23 cellular contexts compared by ENCODE assay signal in the genomic region with DNA sequence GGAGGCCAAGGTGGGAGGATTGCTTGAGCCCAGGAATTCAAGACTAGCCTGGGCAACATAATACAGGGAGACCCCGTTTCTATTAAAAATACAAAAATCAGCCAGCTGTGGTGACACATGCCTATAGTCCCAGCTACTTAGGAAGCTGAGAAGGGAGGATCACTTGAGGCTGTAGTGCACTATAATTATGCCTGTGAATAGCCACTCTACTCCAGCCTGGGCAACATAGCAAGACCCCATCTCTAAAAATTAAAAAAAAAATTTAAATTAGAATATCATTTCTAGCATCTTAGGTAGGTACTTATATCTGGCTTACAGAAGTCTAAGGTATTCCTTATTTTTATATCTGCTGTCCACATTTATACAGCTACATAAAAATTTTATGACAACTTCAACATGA. TPM values are rescaled to one million over a fixed set of nuclear protein-coding genes. Genes with fewer than 3 reads are reported as not detected.
DNase-seq lines count a peak whose midpoint lies in the region; ATAC-seq, FAIRE-seq and TF ChIP-seq lines count a peak whose summit lies in the region.
"Had no signal": no experiment of that assay in that cellular context is flagged by ENCODE, and none has a peak within 500 bp of the region (broad histone marks: within the 10 kb centered on the region; RNA-seq: fewer than 3 reads in every experiment).

No MANE protein-coding gene starts in this region.

- no peak overlapping the region for H3K9ac ChIP-seq in K562 (ENCODE audit: insufficient read depth in 1 of 2, low read depth in 2 of 2, low read length in 2 of 2)
- H3K9ac ChIP-seq: BLaER1 had no signal

- no peaks in the 10 kb centered on the region for H3K79me2 ChIP-seq in K562 (ENCODE audit: control insufficient read depth, insufficient read depth, low read length)

- no peak overlapping the region for H3K4me2 ChIP-seq in K562 (ENCODE audit: insufficient read depth, low read length)
- H3K4me2 ChIP-seq: BLaER1 had no signal

- H3K9me3 ChIP-seq in HEK293 (ENCODE audit: control insufficient read depth, insufficient read depth, low read depth, low read length) (no peaks in the 10 kb centered on the region), K562 (replicated peaks; ENCODE audit: control insufficient read depth, insufficient read depth, low read depth, low read length) (no peaks in the 10 kb centered on the region), left ventricle myocardium inferior (replicated peaks) (no peaks in the 10 kb centered on the region)
- H3K9me3 ChIP-seq: BE2C, BLaER1, Caco-2 had no signal

- H3K9me3 Mint-ChIP-seq in WTC11, result no peaks in the 10 kb centered on the region
- H3K9me3 Mint-ChIP-seq in stimulated activated naive B cell treated with anti-CD40 and anti-IgM and Interleukin-4, amounts not matched to agents 10 μg/mL and 1 μg/mL and 100 μg/mL, for 72 hours, result no peaks in the 10 kb centered on the region
- H3K9me3 Mint-ChIP-seq: CD14-positive monocyte; CD4-positive, CD25-positive, alpha-beta regulatory T cell; CD8-positive, alpha-beta T cell had no signal

- no peak for TF ChIP-seq POLR2A in K562 (conservative IDR thresholded peaks at IDR 0.05)
- no peak for TF ChIP-seq POLR2A in GM12892 (IDR thresholded peaks at IDR 0.05; ENCODE audit: low read depth, low read length)

- H3K4me3 Mint-ChIP-seq in WTC11, result no peak overlapping the region
- H3K4me3 Mint-ChIP-seq in stimulated activated naive B cell treated with anti-CD40 and anti-IgM and Interleukin-4, amounts not matched to agents 10 μg/mL and 1 μg/mL and 100 μg/mL, for 72 hours, result no peak overlapping the region
- H3K4me3 Mint-ChIP-seq: CD14-positive monocyte; CD4-positive, CD25-positive, alpha-beta regulatory T cell; CD8-positive, alpha-beta T cell had no signal

- no peak overlapping the region for H2AFZ ChIP-seq in K562 (ENCODE audit: low read depth, low read length)

- intact Hi-C loops in K562 (cut with micrococcal nuclease) (no loop called here), left ventricle myocardium inferior (cut with micrococcal nuclease) (no loop called here)

- FAIRE-seq in K562 (lab: Jason Lieb, UNC) (no peak), GM12892 (lab: Jason Lieb, UNC) (no peak)
- FAIRE-seq: A204.1, D721Med, G401.6, GM19239 had no signal

- no peak overlapping the region for H3K27ac Mint-ChIP-seq in WTC11
- no peak overlapping the region for H3K27ac Mint-ChIP-seq in stimulated activated naive B cell treated with anti-CD40 and anti-IgM and Interleukin-4, amounts not matched to agents 10 μg/mL and 1 μg/mL and 100 μg/mL, for 72 hours
- H3K27ac Mint-ChIP-seq: CD14-positive monocyte; CD4-positive, CD25-positive, alpha-beta regulatory T cell; CD8-positive, alpha-beta T cell had no signal

- no peak for DNase-seq in WTC11 (ENCODE audit: low spot score)
- DNase-seq in K562 (ENCODE audit: extremely low read depth in 1 of 4, low spot score in 3 of 4), result no peak
- no peak for DNase-seq in left ventricle myocardium inferior
- DNase-seq in stimulated activated naive B cell treated with anti-CD40 and anti-IgM and Interleukin-4, amounts not matched to agents 10 μg/mL and 1 μg/mL and 100 μg/mL, for 72 hours, result no peak
- no peak for DNase-seq in GM12892 (ENCODE audit: insufficient read length)
- DNase-seq: 8988T; ACHN; BE2C; C1 segment of cervical spinal cord; Caco-2; Calu3; CD4-positive, CD25-positive, alpha-beta regulatory T cell; CD8-positive, alpha-beta T cell; DMS79 treated with DMSO at 0.1 percent for 48 hours; GF-D8 had no signal

- no peak for TF ChIP-seq EP300 in K562 (IDR thresholded peaks at IDR 0.05; ENCODE audit: low read length)

- ATAC-seq in WTC11 (no peak), K562 (no peak), HG02763 (IDR thresholded peaks at IDR 0.05; ENCODE audit: unreplicated experiment) (no peak)
- ATAC-seq in stimulated activated naive B cell treated with anti-CD40 and anti-IgM and Interleukin-4, amounts not matched to agents 10 μg/mL and 1 μg/mL and 100 μg/mL, for 72 hours (replicated peaks), result no peak
- ATAC-seq: CD8-positive, alpha-beta T cell had no signal

- H3K4me1 ChIP-seq in HEK293 (ENCODE audit: control insufficient read depth, insufficient read depth, low read length) (no peaks in the 10 kb centered on the region), K562 (replicated peaks in 1 of 2; ENCODE audit: control insufficient read depth in 2 of 2, insufficient read depth in 2 of 2, low read length in 2 of 2) (no peaks in the 10 kb centered on the region), left ventricle myocardium inferior (no peaks in the 10 kb centered on the region)
- H3K4me1 ChIP-seq: BE2C, BLaER1, Caco-2 had no signal

- in situ Hi-C loops in K562 (cut with MboI), result no loop called here

- POLR2A ChIA-PET in HEK293 (lab: Yijun Ruan, JAX) (no interaction called here), WTC11 (lab: Charles Lee) (no interaction called here), K562 (lab: Yijun Ruan, JAX) (no interaction called here)

- no peak for TF ChIP-seq CTCF in HEK293 (tag by site-specific recombination; IDR thresholded peaks at IDR 0.05)
- no peak for TF ChIP-seq CTCF in WTC11 (IDR thresholded peaks at IDR 0.05)
- no peak for TF ChIP-seq CTCF in K562 (IDR thresholded peaks at IDR 0.05 in 2 of 3, conservative IDR thresholded peaks at IDR 0.05 in 1 of 3; ENCODE audit: insufficient read depth in 2 of 3, low read depth in 1 of 3, low read length in 3 of 3)
- TF ChIP-seq CTCF in left ventricle myocardium inferior (IDR thresholded peaks at IDR 0.05; ENCODE audit: borderline replicate concordance), result no peak

- 88% methylated on average over 1 of the region's 1 CpG for WGBS in K562 (ENCODE audit: insufficient coverage, low coverage, missing lambda C conversion rate)

- H3K4me1 Mint-ChIP-seq in WTC11, result no peaks in the 10 kb centered on the region
- no peaks in the 10 kb centered on the region for H3K4me1 Mint-ChIP-seq in stimulated activated naive B cell treated with anti-CD40 and anti-IgM and Interleukin-4, amounts not matched to agents 10 μg/mL and 1 μg/mL and 100 μg/mL, for 72 hours
- H3K4me1 Mint-ChIP-seq: CD14-positive monocyte; CD4-positive, CD25-positive, alpha-beta regulatory T cell had no signal

- no peak for TF ChIP-seq RAD21 in K562 (CRISPR knock-in tag; conservative IDR thresholded peaks at IDR 0.05 in 1 of 2, IDR thresholded peaks at IDR 0.05 in 1 of 2)

- H3K36me3 Mint-ChIP-seq in WTC11, result peaks cover 37% of the 10 kb centered on the region
- H3K36me3 Mint-ChIP-seq in stimulated activated naive B cell treated with anti-CD40 and anti-IgM and Interleukin-4, amounts not matched to agents 10 μg/mL and 1 μg/mL and 100 μg/mL, for 72 hours, result no peaks in the 10 kb centered on the region
- H3K36me3 Mint-ChIP-seq: CD8-positive, alpha-beta T cell had no signal

- H3K27ac ChIP-seq in HEK293 (ENCODE audit: extremely low read depth, low read depth, low read length) (no peak overlapping the region), K562 (ENCODE audit: extremely low read depth, low read depth, low read length) (no peak overlapping the region), left ventricle myocardium inferior (replicated peaks) (no peak overlapping the region)
- H3K27ac ChIP-seq: BLaER1 had no signal

- H3K36me3 ChIP-seq in HEK293 (ENCODE audit: control insufficient read depth in 2 of 2, insufficient read depth in 1 of 2, low read length in 2 of 2) (peaks cover 56 to 63% of the 10 kb centered on the region in 2 experiments), K562 (ENCODE audit: control insufficient read depth, insufficient read depth, low read length) (peaks cover 49% of the 10 kb centered on the region; the same call in 2 of the 3 replicates), left ventricle myocardium inferior (no peaks in the 10 kb centered on the region)

- H3K27me3 Mint-ChIP-seq in WTC11 (ENCODE audit: low read depth), result no peaks in the 10 kb centered on the region
- no peaks in the 10 kb centered on the region for H3K27me3 Mint-ChIP-seq in stimulated activated naive B cell treated with anti-CD40 and anti-IgM and Interleukin-4, amounts not matched to agents 10 μg/mL and 1 μg/mL and 100 μg/mL, for 72 hours
- H3K27me3 Mint-ChIP-seq: CD4-positive, CD25-positive, alpha-beta regulatory T cell had no signal

- CTCF ChIA-PET in HEK293 (lab: Yijun Ruan, JAX), result interaction anchor here (0.9 kb wide), 1 partner anchor 9 kb away, joined by 3 read pairs; no protein-coding TSS in a partner anchor
- CTCF ChIA-PET in WTC11 (lab: Charles Lee), result no interaction called here
- CTCF ChIA-PET in K562 (lab: Yijun Ruan, JAX; ENCODE audit: low intra/inter-chr PET ratio), result interaction anchor here (0.7 kb wide), 1 partner anchor 108 kb away, joined by 3 read pairs; no protein-coding TSS in a partner anchor

- H3K9me1 ChIP-seq in K562 (ENCODE audit: control insufficient read depth, insufficient read depth, low read length), result no peaks in the 10 kb centered on the region

- H3K4me3 ChIP-seq in HEK293 (ENCODE audit: low read depth, low read length), result no peak overlapping the region
- H3K4me3 ChIP-seq in K562, result no peak overlapping the region
- no peak overlapping the region for H3K4me3 ChIP-seq in left ventricle myocardium inferior
- H3K4me3 ChIP-seq: BLaER1 had no signal

- H3K27me3 ChIP-seq in K562 (ENCODE audit: control insufficient read depth in 2 of 2, insufficient read depth in 2 of 2, low read length in 2 of 2), result no peaks in the 10 kb centered on the region
- H3K27me3 ChIP-seq in left ventricle myocardium inferior (ENCODE audit: low read depth), result no peaks in the 10 kb centered on the region
- H3K27me3 ChIP-seq: BE2C, BLaER1 had no signal

- no peaks in the 10 kb centered on the region for H4K20me1 ChIP-seq in K562 (replicated peaks; ENCODE audit: control insufficient read depth, insufficient read depth, low read length)
- H4K20me1 ChIP-seq: BLaER1 had no signal

- TSS peak; percentile 52 for BruUV-seq in K562 (replicated peaks; lab: Mats Ljungman, UMichigan)

RNA-seq across cellular contexts. Expression of gene SMG8, which starts 7.5 kb away (rescaled TPM):
- total RNA-seq in WTC11 (2021) (16.2 to 18.7 TPM (median 18.5 TPM) in 3 replicates), K562 (2014; rRNA removed) (15.3 and 16.0 TPM in 2 replicates), K562 (2014; rRNA removed; fragmentation: Illumina TruSeq; extraction: Trizol) (21.9 and 22.1 TPM in 2 replicates), K562 (2015; rRNA removed; fragmentation: Illumina TruSeq; extraction: Trizol) (26.0 and 26.4 TPM in 2 replicates), K562 (2021) (18.3 and 19.2 TPM in 2 replicates), left ventricle myocardium inferior (11.1 TPM)
- 26.2 and 31.5 TPM in 2 replicates for total RNA-seq in K562 (2011; cell fraction: chromatin; rRNA removed; ENCODE audit: low replicate concordance)
- total RNA-seq in K562 (2011; cell fraction: nucleolus; rRNA removed), result 24.9 and 35.2 TPM in 2 replicates
- total RNA-seq in K562 (2011; cell fraction: nucleoplasm; rRNA removed), result 20.5 and 25.2 TPM in 2 replicates
- polyA plus RNA-seq in K562 (2011; rRNA removed) (23.1 and 27.9 TPM in 2 replicates), K562 (2014; fragmentation: Illumina TruSeq; extraction: Trizol) (18.0 and 23.0 TPM in 2 replicates), K562 (2014; fragmentation: Nextera tagmentation; extraction: Ambion mirVana) (1 to 10 TPM; 3.5 to 5.1 TPM), K562 (2014; rRNA removed) (13.9 and 15.4 TPM in 2 replicates)
- 14.6 and 16.2 TPM in 2 replicates for polyA plus RNA-seq in K562 (2011; cell fraction: cytosol; rRNA removed)
- 10.4 and 13.2 TPM in 2 replicates for polyA plus RNA-seq in K562 (2011; cell fraction: nucleus; rRNA removed)
- 14.2 and 14.7 TPM in 2 replicates for polyA plus RNA-seq in K562 (2012)
- polyA minus RNA-seq in K562 (2011; rRNA and poly(A)+ RNA removed), result 31.5 and 34.3 TPM in 2 replicates
- 11.5 and 15.1 TPM in 2 replicates for polyA minus RNA-seq in K562 (2011; cell fraction: cytosol; rRNA and poly(A)+ RNA removed)
- 14.3 and 27.2 TPM in 2 replicates for polyA minus RNA-seq in K562 (2011; cell fraction: nucleus; rRNA and poly(A)+ RNA removed)
- polyA plus RNA-seq in GM12892 (2012; ENCODE audit: missing spikeins), result 12.0 TPM

RNA-seq across cellular contexts. Expression of gene GDPD1, which starts 18.0 kb away (rescaled TPM):
- total RNA-seq in WTC11 (2021), result 6.0 to 7.1 TPM (median 6.4 TPM) in 3 replicates
- total RNA-seq in K562 (2011; cell fraction: chromatin; rRNA removed; ENCODE audit: low replicate concordance), result 22.6 and 34.0 TPM in 2 replicates
- total RNA-seq in K562 (2011; cell fraction: nucleolus; rRNA removed), result 13.3 and 18.2 TPM in 2 replicates
- total RNA-seq in K562 (2011; cell fraction: nucleoplasm; rRNA removed), result 21.1 and 23.0 TPM in 2 replicates
- total RNA-seq in K562 (2014; rRNA removed), result 5.7 and 7.9 TPM in 2 replicates
- total RNA-seq in K562 (2014; rRNA removed; fragmentation: Illumina TruSeq; extraction: Trizol), result 14.8 and 15.1 TPM in 2 replicates
- total RNA-seq in K562 (2015; rRNA removed; fragmentation: Illumina TruSeq; extraction: Trizol), result 9.2 and 9.5 TPM in 2 replicates
- 9.3 and 11.0 TPM in 2 replicates for total RNA-seq in K562 (2021)
- 11.3 and 15.2 TPM in 2 replicates for polyA plus RNA-seq in K562 (2011; rRNA removed)
- 2.2 and 5.1 TPM in 2 replicates for polyA plus RNA-seq in K562 (2011; cell fraction: cytosol; rRNA removed)
- polyA plus RNA-seq in K562 (2011; cell fraction: nucleus; rRNA removed), result 5.9 and 8.1 TPM in 2 replicates
- 4.9 and 7.1 TPM in 2 replicates for polyA plus RNA-seq in K562 (2012)
- polyA plus RNA-seq in K562 (2014; fragmentation: Illumina TruSeq; extraction: Trizol), result 13.2 and 14.7 TPM in 2 replicates
- polyA plus RNA-seq in K562 (2014; fragmentation: Nextera tagmentation; extraction: Ambion mirVana), result 1 to 10 TPM; 7.8 to 8.1 TPM
- polyA plus RNA-seq in K562 (2014; rRNA removed), result 7.7 and 9.4 TPM in 2 replicates
- polyA minus RNA-seq in K562 (2011; rRNA and poly(A)+ RNA removed), result 24.4 and 25.6 TPM in 2 replicates
- 5.8 and 10.5 TPM in 2 replicates for polyA minus RNA-seq in K562 (2011; cell fraction: cytosol; rRNA and poly(A)+ RNA removed)
- 4.8 and 12.3 TPM in 2 replicates for polyA minus RNA-seq in K562 (2011; cell fraction: nucleus; rRNA and poly(A)+ RNA removed)
- total RNA-seq in left ventricle myocardium inferior, result 2.9 TPM
- polyA plus RNA-seq in GM12892 (2012; ENCODE audit: missing spikeins), result 1.7 TPM

RNA-seq across cellular contexts. Expression of gene PRR11, which starts 46.8 kb away (rescaled TPM):
- total RNA-seq in WTC11 (2021) (70.3 to 90.4 TPM (median 70.5 TPM) in 3 replicates), K562 (2014; rRNA removed) (13.3 and 15.4 TPM in 2 replicates), K562 (2014; rRNA removed; fragmentation: Illumina TruSeq; extraction: Trizol) (55.1 and 61.7 TPM in 2 replicates), K562 (2015; rRNA removed; fragmentation: Illumina TruSeq; extraction: Trizol) (45.0 and 50.3 TPM in 2 replicates), K562 (2021) (41.5 and 46.4 TPM in 2 replicates), left ventricle myocardium inferior (1.5 TPM)
- total RNA-seq in K562 (2011; cell fraction: chromatin; rRNA removed; ENCODE audit: low replicate concordance), result 18.4 and 33.2 TPM in 2 replicates
- 11.7 and 13.4 TPM in 2 replicates for total RNA-seq in K562 (2011; cell fraction: nucleolus; rRNA removed)
- 17.7 and 21.2 TPM in 2 replicates for total RNA-seq in K562 (2011; cell fraction: nucleoplasm; rRNA removed)
- polyA plus RNA-seq in K562 (2011; rRNA removed) (61.2 and 72.4 TPM in 2 replicates), K562 (2014; fragmentation: Illumina TruSeq; extraction: Trizol) (68.6 and 75.2 TPM in 2 replicates), K562 (2014; fragmentation: Nextera tagmentation; extraction: Ambion mirVana) (10 to 100 TPM; 28.8 to 34.7 TPM), K562 (2014; rRNA removed) (32.7 and 44.3 TPM in 2 replicates)
- 30.0 and 47.7 TPM in 2 replicates for polyA plus RNA-seq in K562 (2011; cell fraction: cytosol; rRNA removed)
- polyA plus RNA-seq in K562 (2011; cell fraction: nucleus; rRNA removed), result 7.0 and 7.7 TPM in 2 replicates
- 38.8 and 66.0 TPM in 2 replicates for polyA plus RNA-seq in K562 (2012)
- polyA minus RNA-seq in K562 (2011; rRNA and poly(A)+ RNA removed), result 75.4 and 80.7 TPM in 2 replicates
- 30.8 and 35.4 TPM in 2 replicates for polyA minus RNA-seq in K562 (2011; cell fraction: cytosol; rRNA and poly(A)+ RNA removed)
- polyA minus RNA-seq in K562 (2011; cell fraction: nucleus; rRNA and poly(A)+ RNA removed), result 5.0 and 11.6 TPM in 2 replicates
- polyA plus RNA-seq in GM12892 (2012; ENCODE audit: missing spikeins), result 24.3 TPM

RNA-seq across cellular contexts. Expression of gene SKA2, which starts 47.3 kb away (rescaled TPM):
- total RNA-seq in WTC11 (2021), result 80.0 to 91.6 TPM (median 81.8 TPM) in 3 replicates
- 12.0 and 35.9 TPM in 2 replicates for total RNA-seq in K562 (2011; cell fraction: chromatin; rRNA removed; ENCODE audit: low replicate concordance)
- 13.8 and 18.0 TPM in 2 replicates for total RNA-seq in K562 (2011; cell fraction: nucleolus; rRNA removed)
- total RNA-seq in K562 (2011; cell fraction: nucleoplasm; rRNA removed), result 27.6 and 40.7 TPM in 2 replicates
- 101 and 156 TPM in 2 replicates for total RNA-seq in K562 (2014; rRNA removed)
- total RNA-seq in K562 (2014; rRNA removed; fragmentation: Illumina TruSeq; extraction: Trizol), result 133 and 167 TPM in 2 replicates
- 151 and 159 TPM in 2 replicates for total RNA-seq in K562 (2015; rRNA removed; fragmentation: Illumina TruSeq; extraction: Trizol)
- total RNA-seq in K562 (2021), result 74.5 and 78.4 TPM in 2 replicates
- 39.2 and 58.1 TPM in 2 replicates for polyA plus RNA-seq in K562 (2011; rRNA removed)
- polyA plus RNA-seq in K562 (2011; cell fraction: cytosol; rRNA removed), result 9.4 and 22.2 TPM in 2 replicates
- polyA plus RNA-seq in K562 (2011; cell fraction: nucleus; rRNA removed), result 6.1 and 9.9 TPM in 2 replicates
- 70.4 and 189 TPM in 2 replicates for polyA plus RNA-seq in K562 (2012)
- polyA plus RNA-seq in K562 (2014; fragmentation: Illumina TruSeq; extraction: Trizol), result 140 and 183 TPM in 2 replicates
- 10 to 100 TPM; 93.5 to 96.9 TPM for polyA plus RNA-seq in K562 (2014; fragmentation: Nextera tagmentation; extraction: Ambion mirVana)
- polyA plus RNA-seq in K562 (2014; rRNA removed), result 140 and 158 TPM in 2 replicates
- polyA minus RNA-seq in K562 (2011; rRNA and poly(A)+ RNA removed), result 51.4 and 53.3 TPM in 2 replicates
- 16.7 and 24.4 TPM in 2 replicates for polyA minus RNA-seq in K562 (2011; cell fraction: cytosol; rRNA and poly(A)+ RNA removed)
- polyA minus RNA-seq in K562 (2011; cell fraction: nucleus; rRNA and poly(A)+ RNA removed), result 13.9 and 18.7 TPM in 2 replicates
- total RNA-seq in left ventricle myocardium inferior, result 37.9 TPM
- 82.7 TPM for polyA plus RNA-seq in GM12892 (2012; ENCODE audit: missing spikeins)

Comparison
In these comparisons a context has a peak if more than half of its experiments do, and no peak if none do; other contexts are left out.
1. Of the 44 proteins assayed by ChIP-seq in both K562 and HEK293: peak only in K562: none; only in HEK293: none; in both: ZNF121; in neither: 43.